14 cellular contexts compared by ENCODE assay signal in the genomic region with DNA sequence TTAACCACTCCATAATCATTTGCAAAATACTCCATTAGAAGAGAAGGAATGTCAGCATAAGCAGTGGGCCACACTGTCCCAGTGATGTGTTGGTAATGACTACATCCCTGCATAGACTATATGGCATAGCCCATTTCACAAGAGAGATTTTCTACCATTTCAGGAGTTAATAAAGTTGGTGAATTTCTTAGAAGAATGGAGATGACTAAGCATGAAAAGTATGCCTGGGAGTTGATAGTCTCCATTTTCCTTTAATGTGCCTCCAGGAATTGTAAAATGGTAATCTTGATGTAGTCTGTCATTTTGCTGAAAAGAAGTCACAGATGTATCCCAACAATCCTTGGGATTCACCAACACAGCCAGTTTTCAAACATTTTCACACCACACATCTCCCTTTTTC.
"Had no signal": no experiment of that assay in that cellular context is flagged by ENCODE, and none has a peak within 500 bp of the region (broad histone marks: within the 10 kb centered on the region; RNA-seq: fewer than 3 reads in every experiment).

No MANE protein-coding gene starts in this region.

- FAIRE-seq: kidney, urothelium cell line had no signal

- H3K27ac Mint-ChIP-seq: activated B cell treated with CpG ODN at 0.5 μM for 24 hours; activated CD4-positive, alpha-beta T cell treated with anti-CD3 and anti-CD28 coated beads, Interleukin-2, amount 10 ng/mL, durations not matched to agents 24 days and 14 days; activated naive CD4-positive, alpha-beta T cell treated with anti-CD3 and anti-CD28 coated beads for 36 hours; T-helper 1 cell treated with Interleukin-12 subunit alpha and Interleukin-12 subunit beta and Interleukin-4 antibody, amounts not matched to agents 30 μg/mL and 1 μg/mL, for 36 hours had no signal

- H3K4me1 Mint-ChIP-seq: activated B cell treated with CpG ODN at 0.5 μM for 24 hours; activated CD4-positive, alpha-beta T cell treated with anti-CD3 and anti-CD28 coated beads, Interleukin-2, amount 10 ng/mL, durations not matched to agents 24 days and 14 days; neural crest cell had no signal

- H3K4me3 ChIP-seq: breast epithelium, esophagus squamous epithelium, gastrocnemius medialis, ovary, skin epidermis, stomach had no signal

- DNase-seq: activated B cell treated with CpG ODN at 0.5 μM for 24 hours; activated CD4-positive, alpha-beta T cell treated with anti-CD3 and anti-CD28 coated beads, Interleukin-2, amount 10 ng/mL, durations not matched to agents 24 days and 14 days; activated naive CD4-positive, alpha-beta T cell treated with anti-CD3 and anti-CD28 coated beads for 36 hours; amniotic stem cell; esophagus squamous epithelium; gastrocnemius medialis; kidney; ovary; stomach had no signal

- H3K4me3 Mint-ChIP-seq: activated B cell treated with CpG ODN at 0.5 μM for 24 hours; activated CD4-positive, alpha-beta T cell treated with anti-CD3 and anti-CD28 coated beads, Interleukin-2, amount 10 ng/mL, durations not matched to agents 24 days and 14 days; activated naive CD4-positive, alpha-beta T cell treated with anti-CD3 and anti-CD28 coated beads for 36 hours; neural crest cell; T-helper 1 cell treated with Interleukin-12 subunit alpha and Interleukin-12 subunit beta and Interleukin-4 antibody, amounts not matched to agents 30 μg/mL and 1 μg/mL, for 36 hours had no signal

- H3K9me3 Mint-ChIP-seq: activated naive CD4-positive, alpha-beta T cell treated with anti-CD3 and anti-CD28 coated beads for 36 hours; neural crest cell had no signal

- H3K27me3 Mint-ChIP-seq: activated B cell treated with CpG ODN at 0.5 μM for 24 hours; activated CD4-positive, alpha-beta T cell treated with anti-CD3 and anti-CD28 coated beads, Interleukin-2, amount 10 ng/mL, durations not matched to agents 24 days and 14 days had no signal
